ENCODE assay signal across 25 cellular contexts in genomic region chr14:23138173-23138535, GRCh38. TPM values are rescaled to one million over a fixed set of nuclear protein-coding genes. Genes with fewer than 3 reads are reported as not detected.
DNase-seq lines count a peak whose midpoint lies in the region; ATAC-seq, FAIRE-seq and TF ChIP-seq lines count a peak whose summit lies in the region.
"Had no signal": no experiment of that assay in that cellular context is flagged by ENCODE, and none has a peak within 500 bp of the region (broad histone marks: within the 10 kb centered on the region; RNA-seq: fewer than 3 reads in every experiment).

No MANE protein-coding gene starts in this region.

- no peak overlapping the region for H2BK15ac ChIP-seq in mesenchymal stem cell (ENCODE audit: low read depth, poor library complexity, severe bottlenecking)

- TF ChIP-seq CTCF in HepG2 (CRISPR knock-in tag; IDR thresholded peaks at IDR 0.05) = no peak
- TF ChIP-seq CTCF in right lobe of liver (IDR thresholded peaks at IDR 0.05) = no peak
- no peak for TF ChIP-seq CTCF in uterus (IDR thresholded peaks at IDR 0.05)

- H3K27ac ChIP-seq in HepG2 (ENCODE audit: extremely low read length, insufficient read depth, low read length) (no peak overlapping the region), right lobe of liver (no peak overlapping the region), epithelial cell of prostate (peak overlapping the region; percentile 75), mesenchymal stem cell (ENCODE audit: low read length, poor library complexity, severe bottlenecking) (no peak overlapping the region), uterus (peak overlapping the region; percentile 58 to 96)
- H3K27ac ChIP-seq: ascending aorta, psoas muscle had no signal

- H3K9me3 ChIP-seq in HepG2 (ENCODE audit: low read length) (no peaks in the 10 kb centered on the region), right lobe of liver (no peaks in the 10 kb centered on the region), mesenchymal stem cell (ENCODE audit: control insufficient read depth, low read length) (no peaks in the 10 kb centered on the region), uterus (no peaks in the 10 kb centered on the region)
- H3K9me3 ChIP-seq: ascending aorta, psoas muscle had no signal

- H2AK5ac ChIP-seq in mesenchymal stem cell (ENCODE audit: low read length, severe bottlenecking) = no peak overlapping the region

- 0% methylated on average over 1 of the region's 1 CpG for WGBS in HepG2 (ENCODE audit: low lambda C conversion rate)
- WGBS in right lobe of liver (ENCODE audit: insufficient coverage, low coverage, low lambda C conversion rate, missing lambda C conversion rate) = 86% methylated on average over 1 of the region's 1 CpG
- WGBS in mesenchymal stem cell = 47% methylated on average over 1 of the region's 1 CpG

- ATAC-seq in HepG2 = no peak
- ATAC-seq in right lobe of liver = no peak
- ATAC-seq: psoas muscle had no signal

- H3K9ac ChIP-seq in HepG2 (ENCODE audit: insufficient read depth, low read depth, low read length) = no peak overlapping the region
- peak overlapping the region; percentile 44 for H3K9ac ChIP-seq in mesenchymal stem cell (ENCODE audit: low read length)

- no peak for TF ChIP-seq RAD21 in HepG2 (CRISPR knock-in tag; IDR thresholded peaks at IDR 0.05)

- no peak overlapping the region for H3K4ac ChIP-seq in mesenchymal stem cell (ENCODE audit: low read depth in 1 of 2, low read length in 2 of 2)

- H2AFZ ChIP-seq in HepG2 (ENCODE audit: low read length) = no peak overlapping the region
- no peak overlapping the region for H2AFZ ChIP-seq in mesenchymal stem cell (ENCODE audit: low read depth, low read length)

- no peaks in the 10 kb centered on the region for H3K79me2 ChIP-seq in HepG2 (ENCODE audit: insufficient read depth, low read length)

- no peak overlapping the region for H2BK12ac ChIP-seq in mesenchymal stem cell (ENCODE audit: low read length in 2 of 2)

- H3K18ac ChIP-seq in mesenchymal stem cell (ENCODE audit: low read depth in 1 of 2, low read length in 2 of 2) = no peak overlapping the region

- no peaks in the 10 kb centered on the region for H3K79me1 ChIP-seq in mesenchymal stem cell (replicated peaks; ENCODE audit: low read length, poor library complexity, severe bottlenecking)

- no peak overlapping the region for H3K14ac ChIP-seq in mesenchymal stem cell (ENCODE audit: low read length in 2 of 2)

- no TSS peak for BruUV-seq in HepG2 (replicated peaks; lab: Mats Ljungman, UMichigan)

- DNase-seq in HepG2 (ENCODE audit: low spot score) = no peak
- no peak for DNase-seq in right lobe of liver
- peak; percentile 48 for DNase-seq in epithelial cell of prostate (ENCODE audit: low read depth, low spot score)
- DNase-seq in mesenchymal stem cell = no peak
- DNase-seq in uterus = no peak
- no peak for DNase-seq in medulla oblongata (ENCODE audit: extremely low spot score)
- no peak for DNase-seq in stimulated activated CD8-positive, alpha-beta memory T cell treated with anti-CD3 and anti-CD28 coated beads, Interleukin-4, amount 100 ng/mL, for 48 hours
- no peak for DNase-seq in GM19240 (ENCODE audit: insufficient read length, low spot score)
- DNase-seq: activated B cell treated with CpG ODN at 0.5 μM for 24 hours; activated CD4-positive, alpha-beta T cell treated with anti-CD3 and anti-CD28 coated beads, Interleukin-2, amount 50 U/mL, for 48 hours; activated naive CD8-positive, alpha-beta T cell treated with anti-CD3 and anti-CD28 coated beads for 36 hours; CD4-positive, alpha-beta T cell; Karpas-422; kidney glomerular epithelial cell; psoas muscle; Right ventricle myocardium superior; T1000 had no signal

- FAIRE-seq in HepG2 (lab: Jason Lieb, UNC) = peak; percentile 34

- intact Hi-C loops in HepG2 (cut with micrococcal nuclease; ENCODE audit: unreplicated experiment) (no loop called here), right lobe of liver (cut with DNase I) (no loop called here), uterus (cut with DNase I; ENCODE audit: low total_unique reads) (no loop called here)

- H4K20me1 ChIP-seq in HepG2 (ENCODE audit: insufficient read depth, low read length) = no peaks in the 10 kb centered on the region

- CTCF ChIA-PET in HepG2 (lab: Yijun Ruan, JAX; ENCODE audit: low intra/inter-chr PET ratio, low total read pairs) = no interaction called here

- in situ Hi-C loops in HepG2 (cut with HindIII; ENCODE audit: extremely low pct_ligation_motif_present, low pct_unique_long_range_greater_than_20kb) = no loop called here

- no peak overlapping the region for H2BK5ac ChIP-seq in mesenchymal stem cell (ENCODE audit: low read depth, low read length, poor library complexity, severe bottlenecking)

- H3K36me3 ChIP-seq in HepG2 (replicated peaks in 1 of 2; ENCODE audit: control insufficient read depth in 1 of 2, insufficient read depth in 2 of 2, low read length in 2 of 2) (no peaks in the 10 kb centered on the region), right lobe of liver (no peaks in the 10 kb centered on the region), mesenchymal stem cell (ENCODE audit: control insufficient read depth in 1 of 2, insufficient read depth in 2 of 2, low read depth in 1 of 2, low read length in 2 of 2) (peaks cover 0 to 62% of the 10 kb centered on the region in 2 experiments), uterus (no peaks in the 10 kb centered on the region)

- no peak overlapping the region for H4K8ac ChIP-seq in mesenchymal stem cell (ENCODE audit: low read length)

- H3K4me1 ChIP-seq in HepG2 (ENCODE audit: insufficient read depth, low read length) (peaks cover 17% of the 10 kb centered on the region), right lobe of liver (no peaks in the 10 kb centered on the region), mesenchymal stem cell (ENCODE audit: control insufficient read depth, insufficient read depth, low read depth, low read length) (no peaks in the 10 kb centered on the region), uterus (peaks cover 5 to 6% of the 10 kb centered on the region in 2 donors)

- H3K4me2 ChIP-seq in HepG2 (ENCODE audit: low read depth, low read length) = no peak overlapping the region
- no peak overlapping the region for H3K4me2 ChIP-seq in mesenchymal stem cell (ENCODE audit: low read length, poor library complexity, severe bottlenecking)

- H3K27me3 ChIP-seq in HepG2 (ENCODE audit: control insufficient read depth in 1 of 2, insufficient read depth in 2 of 2, low read length in 2 of 2) (peaks cover 15 to 62% of the 10 kb centered on the region in 2 experiments), right lobe of liver (no peaks in the 10 kb centered on the region), mesenchymal stem cell (ENCODE audit: control insufficient read depth in 1 of 2, insufficient read depth in 1 of 2, low read length in 2 of 2) (peaks cover 0 to 11% of the 10 kb centered on the region in 2 experiments), uterus (no peaks in the 10 kb centered on the region)
- H3K27me3 ChIP-seq: ascending aorta had no signal

- POLR2A ChIA-PET in HepG2 (lab: Yijun Ruan, JAX) = no interaction called here

- H3K23ac ChIP-seq in mesenchymal stem cell (ENCODE audit: low read length in 2 of 2) = no peak overlapping the region

- no peak overlapping the region for H4K91ac ChIP-seq in mesenchymal stem cell (ENCODE audit: low read length)

- TF ChIP-seq POLR2A in HepG2 (IDR thresholded peaks at IDR 0.05; ENCODE audit: insufficient read depth in 1 of 2, low read depth in 2 of 2, low read length in 2 of 2) (no peak), right lobe of liver (IDR thresholded peaks at IDR 0.05) (no peak), uterus (IDR thresholded peaks at IDR 0.05) (no peak)

- H3K4me3 ChIP-seq in HepG2 (replicated peaks in 1 of 3; ENCODE audit: insufficient read depth in 1 of 3, low read depth in 2 of 3, low read length in 3 of 3) (no peak overlapping the region), right lobe of liver (no peak overlapping the region), mesenchymal stem cell (ENCODE audit: insufficient read depth in 1 of 2, low read depth in 1 of 2, low read length in 2 of 2) (no peak overlapping the region), uterus (no peak overlapping the region)
- H3K4me3 ChIP-seq: ascending aorta, psoas muscle had no signal

- H2BK120ac ChIP-seq in mesenchymal stem cell (ENCODE audit: low read depth, low read length) = no peak overlapping the region

- TF ChIP-seq EP300 in HepG2 (IDR thresholded peaks at IDR 0.05; ENCODE audit: low read depth in 2 of 2, low read length in 2 of 2) (no peak), HepG2 (CRISPR knock-in tag; IDR thresholded peaks at IDR 0.05; ENCODE audit: borderline replicate concordance) (no peak)

RNA-seq across cellular contexts. Expression of gene CEBPE, which starts 19.1 kb away (rescaled TPM):
- 0.11 TPM in 1 of 2 replicates, not detected in the other for total RNA-seq in HepG2 (2016; rRNA removed; fragmentation: Illumina TruSeq; extraction: Trizol)
- total RNA-seq in HepG2 (2016; cell fraction: cytosol; rRNA removed; fragmentation: Illumina TruSeq; extraction: Trizol; ENCODE audit: low read depth) = not detected in 2 replicates
- total RNA-seq in HepG2 (2016; cell fraction: insoluble cytoplasmic fraction; rRNA removed; fragmentation: Illumina TruSeq; extraction: Trizol) = 0.12 TPM in 1 of 2 replicates, not detected in the other
- 0.17 TPM in 1 of 2 replicates, not detected in the other for total RNA-seq in HepG2 (2016; cell fraction: membrane; rRNA removed; fragmentation: Illumina TruSeq; extraction: Trizol)
- total RNA-seq in HepG2 (2016; cell fraction: nucleus; rRNA removed; fragmentation: Illumina TruSeq; extraction: Trizol) = not detected in 2 replicates
- 0.09 and 0.10 TPM in 2 replicates for polyA plus RNA-seq in HepG2 (2011; rRNA removed)
- 0.10 and 0.13 TPM in 2 replicates for polyA plus RNA-seq in HepG2 (2011; cell fraction: cytosol; rRNA removed)
- 0.10 TPM in 1 of 2 replicates, not detected in the other for polyA plus RNA-seq in HepG2 (2011; cell fraction: nucleus; rRNA removed)
- polyA plus RNA-seq in HepG2 (2012) = 0.09 TPM in 1 of 2 replicates, not detected in the other
- polyA plus RNA-seq in HepG2 (2016; cell fraction: cytosol; fragmentation: Illumina TruSeq; extraction: Trizol; ENCODE audit: low read depth) = not detected in 2 replicates
- polyA plus RNA-seq in HepG2 (2016; cell fraction: insoluble cytoplasmic fraction; fragmentation: Illumina TruSeq; extraction: Trizol; ENCODE audit: low read depth) = not detected in 2 replicates
- polyA plus RNA-seq in HepG2 (2016; cell fraction: membrane; fragmentation: Illumina TruSeq; extraction: Trizol; ENCODE audit: low read depth) = not detected in 2 replicates
- not detected in 2 replicates for polyA plus RNA-seq in HepG2 (2016; cell fraction: nucleus; fragmentation: Illumina TruSeq; extraction: Trizol; ENCODE audit: insufficient read depth, low read depth)
- 0.08 and 0.14 TPM in 2 replicates for polyA minus RNA-seq in HepG2 (2011; rRNA and poly(A)+ RNA removed; ENCODE audit: low replicate concordance)
- not detected in 2 replicates for polyA minus RNA-seq in HepG2 (2011; cell fraction: cytosol; rRNA and poly(A)+ RNA removed)
- not detected in 2 replicates for polyA minus RNA-seq in HepG2 (2011; cell fraction: nucleus; rRNA and poly(A)+ RNA removed)
- total RNA-seq in right lobe of liver = under 1 TPM in 2 of 6 experiments, not detected in 4; 0.13 to 0.18 TPM
- not detected for polyA plus RNA-seq in mesenchymal stem cell (2013, experiment 1 of 2)
- polyA plus RNA-seq in mesenchymal stem cell (2013, experiment 2 of 2) = not detected
- total RNA-seq in uterus = not detected
- total RNA-seq: A172; activated T-helper 2 cell treated with anti-CD3 and anti-CD28 coated beads, Interferon-gamma antibody, Interleukin-2, Interleukin-4, amounts not matched to agents 10 μg/mL and 5 μg/mL and 100 μg/mL, durations not matched to agents 14 hours and 24 hours and 36 hours; ascending aorta; CD4-positive, alpha-beta T cell; epithelial cell of proximal tubule; glomerular endothelial cell; H4; lung microvascular endothelial cell; Right ventricle myocardium superior; ureter had no signal

RNA-seq across cellular contexts. Expression of gene CIROP, which starts 33.4 kb away (rescaled TPM):
- total RNA-seq in HepG2 (2016; rRNA removed; fragmentation: Illumina TruSeq; extraction: Trizol) (not detected in 2 replicates), right lobe of liver (not detected), uterus (not detected)
- not detected in 2 replicates for total RNA-seq in HepG2 (2016; cell fraction: cytosol; rRNA removed; fragmentation: Illumina TruSeq; extraction: Trizol; ENCODE audit: low read depth)
- total RNA-seq in HepG2 (2016; cell fraction: insoluble cytoplasmic fraction; rRNA removed; fragmentation: Illumina TruSeq; extraction: Trizol) = not detected in 2 replicates
- total RNA-seq in HepG2 (2016; cell fraction: membrane; rRNA removed; fragmentation: Illumina TruSeq; extraction: Trizol) = not detected in 2 replicates
- not detected in 2 replicates for total RNA-seq in HepG2 (2016; cell fraction: nucleus; rRNA removed; fragmentation: Illumina TruSeq; extraction: Trizol)
- polyA plus RNA-seq in HepG2 (2011; rRNA removed) = 0.07 and 0.14 TPM in 2 replicates
- 0.05 and 0.14 TPM in 2 replicates for polyA plus RNA-seq in HepG2 (2011; cell fraction: cytosol; rRNA removed)
- 0.18 and 0.59 TPM in 2 replicates for polyA plus RNA-seq in HepG2 (2011; cell fraction: nucleus; rRNA removed)
- 0.05 and 0.12 TPM in 2 replicates for polyA plus RNA-seq in HepG2 (2012)
- not detected in 2 replicates for polyA plus RNA-seq in HepG2 (2016; cell fraction: cytosol; fragmentation: Illumina TruSeq; extraction: Trizol; ENCODE audit: low read depth)
- not detected in 2 replicates for polyA plus RNA-seq in HepG2 (2016; cell fraction: insoluble cytoplasmic fraction; fragmentation: Illumina TruSeq; extraction: Trizol; ENCODE audit: low read depth)
- not detected in 2 replicates for polyA plus RNA-seq in HepG2 (2016; cell fraction: membrane; fragmentation: Illumina TruSeq; extraction: Trizol; ENCODE audit: low read depth)
- not detected in 2 replicates for polyA plus RNA-seq in HepG2 (2016; cell fraction: nucleus; fragmentation: Illumina TruSeq; extraction: Trizol; ENCODE audit: insufficient read depth, low read depth)
- polyA minus RNA-seq in HepG2 (2011; rRNA and poly(A)+ RNA removed; ENCODE audit: low replicate concordance) = 0.12 TPM in 1 of 2 replicates, not detected in the other
- not detected in 2 replicates for polyA minus RNA-seq in HepG2 (2011; cell fraction: cytosol; rRNA and poly(A)+ RNA removed)
- not detected in 2 replicates for polyA minus RNA-seq in HepG2 (2011; cell fraction: nucleus; rRNA and poly(A)+ RNA removed)
- polyA plus RNA-seq in mesenchymal stem cell (2013, experiment 1 of 2) = not detected
- polyA plus RNA-seq in mesenchymal stem cell (2013, experiment 2 of 2) = not detected
- total RNA-seq: A172; activated B cell treated with CpG ODN at 0.5 μM for 24 hours; activated naive CD8-positive, alpha-beta T cell treated with anti-CD3 and anti-CD28 coated beads for 36 hours; activated T-helper 2 cell treated with anti-CD3 and anti-CD28 coated beads, Interferon-gamma antibody, Interleukin-2, Interleukin-4, amounts not matched to agents 10 μg/mL and 5 μg/mL and 100 μg/mL, durations not matched to agents 14 hours and 24 hours and 36 hours; ascending aorta; CD4-positive, alpha-beta T cell; epithelial cell of proximal tubule; glomerular endothelial cell; H4; lung microvascular endothelial cell; psoas muscle; Right ventricle myocardium superior; ureter had no signal

RNA-seq across cellular contexts. Expression of gene C14orf119, which starts 42.8 kb away (rescaled TPM):
- total RNA-seq in HepG2 (2016; rRNA removed; fragmentation: Illumina TruSeq; extraction: Trizol) (206 and 299 TPM in 2 replicates), right lobe of liver (10 to 100 TPM; 10.7 to 22.6 (median 14.1) TPM), uterus (10 to 100 TPM; 12.3 to 41.6 (median 26.7) TPM)
- total RNA-seq in HepG2 (2016; cell fraction: cytosol; rRNA removed; fragmentation: Illumina TruSeq; extraction: Trizol; ENCODE audit: low read depth) = 51.0 and 54.6 TPM in 2 replicates
- 204 and 326 TPM in 2 replicates for total RNA-seq in HepG2 (2016; cell fraction: insoluble cytoplasmic fraction; rRNA removed; fragmentation: Illumina TruSeq; extraction: Trizol)
- 66.2 and 72.9 TPM in 2 replicates for total RNA-seq in HepG2 (2016; cell fraction: membrane; rRNA removed; fragmentation: Illumina TruSeq; extraction: Trizol)
- total RNA-seq in HepG2 (2016; cell fraction: nucleus; rRNA removed; fragmentation: Illumina TruSeq; extraction: Trizol) = 67.0 and 72.0 TPM in 2 replicates
- polyA plus RNA-seq in HepG2 (2011; rRNA removed) = 104 and 117 TPM in 2 replicates
- 125 and 157 TPM in 2 replicates for polyA plus RNA-seq in HepG2 (2011; cell fraction: cytosol; rRNA removed)
- 52.9 and 72.4 TPM in 2 replicates for polyA plus RNA-seq in HepG2 (2011; cell fraction: nucleus; rRNA removed)
- 79.1 and 104 TPM in 2 replicates for polyA plus RNA-seq in HepG2 (2012)
- 39.1 and 40.5 TPM in 2 replicates for polyA plus RNA-seq in HepG2 (2016; cell fraction: cytosol; fragmentation: Illumina TruSeq; extraction: Trizol; ENCODE audit: low read depth)
- polyA plus RNA-seq in HepG2 (2016; cell fraction: insoluble cytoplasmic fraction; fragmentation: Illumina TruSeq; extraction: Trizol; ENCODE audit: low read depth) = 290 and 316 TPM in 2 replicates
- 46.1 and 51.5 TPM in 2 replicates for polyA plus RNA-seq in HepG2 (2016; cell fraction: membrane; fragmentation: Illumina TruSeq; extraction: Trizol; ENCODE audit: low read depth)
- 112 and 120 TPM in 2 replicates for polyA plus RNA-seq in HepG2 (2016; cell fraction: nucleus; fragmentation: Illumina TruSeq; extraction: Trizol; ENCODE audit: insufficient read depth, low read depth)
- 101 and 161 TPM in 2 replicates for polyA minus RNA-seq in HepG2 (2011; rRNA and poly(A)+ RNA removed; ENCODE audit: low replicate concordance)
- polyA minus RNA-seq in HepG2 (2011; cell fraction: cytosol; rRNA and poly(A)+ RNA removed) = 54.7 and 61.1 TPM in 2 replicates
- 24.1 and 38.5 TPM in 2 replicates for polyA minus RNA-seq in HepG2 (2011; cell fraction: nucleus; rRNA and poly(A)+ RNA removed)
- polyA plus RNA-seq in mesenchymal stem cell (2013, experiment 1 of 2) = 50.4 TPM
- polyA plus RNA-seq in mesenchymal stem cell (2013, experiment 2 of 2) = 51.9 TPM

RNA-seq across cellular contexts. Expression of gene ACIN1, which starts 43.2 kb away (rescaled TPM):
- 102 and 165 TPM in 2 replicates for total RNA-seq in HepG2 (2016; rRNA removed; fragmentation: Illumina TruSeq; extraction: Trizol)
- total RNA-seq in HepG2 (2016; cell fraction: cytosol; rRNA removed; fragmentation: Illumina TruSeq; extraction: Trizol; ENCODE audit: low read depth) = 71.3 and 71.5 TPM in 2 replicates
- total RNA-seq in HepG2 (2016; cell fraction: insoluble cytoplasmic fraction; rRNA removed; fragmentation: Illumina TruSeq; extraction: Trizol) = 79.7 and 163 TPM in 2 replicates
- 59.8 and 62.7 TPM in 2 replicates for total RNA-seq in HepG2 (2016; cell fraction: membrane; rRNA removed; fragmentation: Illumina TruSeq; extraction: Trizol)
- total RNA-seq in HepG2 (2016; cell fraction: nucleus; rRNA removed; fragmentation: Illumina TruSeq; extraction: Trizol) = 344 and 371 TPM in 2 replicates
- polyA plus RNA-seq in HepG2 (2011; rRNA removed) = 183 and 222 TPM in 2 replicates
- 64.2 and 64.8 TPM in 2 replicates for polyA plus RNA-seq in HepG2 (2011; cell fraction: cytosol; rRNA removed)
- polyA plus RNA-seq in HepG2 (2011; cell fraction: nucleus; rRNA removed) = 997 and 1,030 TPM in 2 replicates
- polyA plus RNA-seq in HepG2 (2012) = 155 and 156 TPM in 2 replicates
- polyA plus RNA-seq in HepG2 (2016; cell fraction: cytosol; fragmentation: Illumina TruSeq; extraction: Trizol; ENCODE audit: low read depth) = 17.6 and 21.0 TPM in 2 replicates
- polyA plus RNA-seq in HepG2 (2016; cell fraction: insoluble cytoplasmic fraction; fragmentation: Illumina TruSeq; extraction: Trizol; ENCODE audit: low read depth) = 105 and 132 TPM in 2 replicates
- 29.3 and 37.8 TPM in 2 replicates for polyA plus RNA-seq in HepG2 (2016; cell fraction: membrane; fragmentation: Illumina TruSeq; extraction: Trizol; ENCODE audit: low read depth)
- polyA plus RNA-seq in HepG2 (2016; cell fraction: nucleus; fragmentation: Illumina TruSeq; extraction: Trizol; ENCODE audit: insufficient read depth, low read depth) = 1,263 and 1,283 TPM in 2 replicates
- polyA minus RNA-seq in HepG2 (2011; rRNA and poly(A)+ RNA removed; ENCODE audit: low replicate concordance) = 122 and 152 TPM in 2 replicates
- 39.4 and 46.3 TPM in 2 replicates for polyA minus RNA-seq in HepG2 (2011; cell fraction: cytosol; rRNA and poly(A)+ RNA removed)
- polyA minus RNA-seq in HepG2 (2011; cell fraction: nucleus; rRNA and poly(A)+ RNA removed) = 630 and 693 TPM in 2 replicates
- 10 to 100 TPM; 40.5 to 66.1 (median 52.9) TPM for total RNA-seq in right lobe of liver
- 96.0 TPM for polyA plus RNA-seq in mesenchymal stem cell (2013, experiment 1 of 2)
- 87.5 TPM for polyA plus RNA-seq in mesenchymal stem cell (2013, experiment 2 of 2)
- 100 to 1,000 TPM in 2 of 4 donors, 10 to 100 TPM in 2; 52.3 to 194 (median 77.1) TPM for total RNA-seq in uterus

RNA-seq across cellular contexts. Expression of gene SLC7A8, which starts 45.3 kb away (rescaled TPM):
- not detected in 2 replicates for total RNA-seq in HepG2 (2016; rRNA removed; fragmentation: Illumina TruSeq; extraction: Trizol)
- not detected in 2 replicates for total RNA-seq in HepG2 (2016; cell fraction: cytosol; rRNA removed; fragmentation: Illumina TruSeq; extraction: Trizol; ENCODE audit: low read depth)
- total RNA-seq in HepG2 (2016; cell fraction: insoluble cytoplasmic fraction; rRNA removed; fragmentation: Illumina TruSeq; extraction: Trizol) = not detected in 2 replicates
- not detected in 2 replicates for total RNA-seq in HepG2 (2016; cell fraction: membrane; rRNA removed; fragmentation: Illumina TruSeq; extraction: Trizol)
- not detected in 2 replicates for total RNA-seq in HepG2 (2016; cell fraction: nucleus; rRNA removed; fragmentation: Illumina TruSeq; extraction: Trizol)
- 0.03 and 0.25 TPM in 2 replicates for polyA plus RNA-seq in HepG2 (2011; rRNA removed)
- not detected in 2 replicates for polyA plus RNA-seq in HepG2 (2011; cell fraction: cytosol; rRNA removed)
- 0.03 and 0.11 TPM in 2 replicates for polyA plus RNA-seq in HepG2 (2011; cell fraction: nucleus; rRNA removed)
- not detected in 2 replicates for polyA plus RNA-seq in HepG2 (2012)
- polyA plus RNA-seq in HepG2 (2016; cell fraction: cytosol; fragmentation: Illumina TruSeq; extraction: Trizol; ENCODE audit: low read depth) = not detected in 2 replicates
- not detected in 2 replicates for polyA plus RNA-seq in HepG2 (2016; cell fraction: insoluble cytoplasmic fraction; fragmentation: Illumina TruSeq; extraction: Trizol; ENCODE audit: low read depth)
- not detected in 2 replicates for polyA plus RNA-seq in HepG2 (2016; cell fraction: membrane; fragmentation: Illumina TruSeq; extraction: Trizol; ENCODE audit: low read depth)
- polyA plus RNA-seq in HepG2 (2016; cell fraction: nucleus; fragmentation: Illumina TruSeq; extraction: Trizol; ENCODE audit: insufficient read depth, low read depth) = not detected in 2 replicates
- polyA minus RNA-seq in HepG2 (2011; rRNA and poly(A)+ RNA removed; ENCODE audit: low replicate concordance) = 1.4 TPM in 1 of 2 replicates, not detected in the other
- polyA minus RNA-seq in HepG2 (2011; cell fraction: cytosol; rRNA and poly(A)+ RNA removed) = not detected in 2 replicates
- not detected in 2 replicates for polyA minus RNA-seq in HepG2 (2011; cell fraction: nucleus; rRNA and poly(A)+ RNA removed)
- total RNA-seq in right lobe of liver = 10 to 100 TPM in 1 of 6 experiments, 1 to 10 TPM in 5; 3.2 to 10.1 (median 4.4) TPM
- polyA plus RNA-seq in mesenchymal stem cell (2013, experiment 1 of 2) = 3.8 TPM
- polyA plus RNA-seq in mesenchymal stem cell (2013, experiment 2 of 2) = 3.5 TPM
- total RNA-seq in uterus = 100 to 1,000 TPM in 1 of 4 donors, 10 to 100 TPM in 3; 15.9 to 152 (median 49.3) TPM
- total RNA-seq: lung microvascular endothelial cell had no signal

Comparison
In these comparisons a context has a peak if more than half of its experiments do, and no peak if none do; other contexts are left out.
1. H3K27ac ChIP-seq: peak in epithelial cell of prostate (single experiment) and uterus (2 of 2); none in HepG2 (single experiment), right lobe of liver (0 of 3) and mesenchymal stem cell (single experiment).